Comparison of ENCODE assay signal across 8 cellular contexts in the genomic region with DNA sequence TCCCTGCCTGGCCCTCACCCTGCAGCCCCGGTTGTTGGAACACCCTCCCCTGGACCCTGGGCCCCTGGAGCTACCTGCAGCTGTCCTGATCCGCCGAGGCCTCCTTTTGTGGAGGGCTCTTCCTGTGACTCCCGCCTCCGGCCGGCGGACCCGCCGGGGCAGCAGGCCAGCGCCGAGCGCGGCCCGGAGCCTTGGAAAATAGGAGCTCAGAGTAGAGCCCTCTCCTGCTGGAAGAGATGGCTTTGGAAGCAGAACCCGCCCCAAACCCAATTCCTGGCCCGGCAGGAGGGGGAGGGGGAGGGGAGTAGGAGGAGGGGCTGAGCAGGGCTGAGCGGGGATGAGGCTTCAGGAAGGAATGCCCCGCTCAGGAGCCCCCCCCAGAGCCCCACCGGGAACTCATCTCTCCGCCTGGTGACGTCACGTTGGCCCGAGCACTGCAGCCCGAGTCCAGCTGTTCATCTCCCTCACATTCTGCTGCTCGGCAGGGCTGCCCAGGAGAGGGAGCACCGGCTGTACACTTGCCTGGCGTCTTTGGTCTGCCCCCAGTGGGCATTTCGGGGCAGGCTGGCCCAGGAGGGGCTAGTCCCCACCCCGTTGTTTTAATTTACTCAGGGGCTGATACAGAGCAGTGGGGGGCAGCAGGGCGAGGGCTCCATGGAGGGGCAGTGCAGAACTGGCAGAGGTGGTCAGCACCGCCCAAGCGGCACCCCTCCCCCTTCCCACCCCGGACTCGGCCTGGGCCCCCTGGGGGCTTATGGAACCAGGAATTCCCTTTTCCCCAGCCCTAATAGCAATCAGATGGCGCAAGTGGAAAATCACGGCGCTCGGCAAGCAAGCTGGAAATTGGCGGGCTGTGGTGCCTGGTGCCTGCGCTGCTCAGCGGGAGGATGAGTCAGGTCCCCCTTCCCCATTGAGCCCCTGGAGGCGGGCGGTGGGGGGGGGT. TPM values are rescaled to one million over a fixed set of nuclear protein-coding genes. Genes with fewer than 3 reads are reported as not detected.
DNase-seq lines count a peak whose midpoint lies in the region; ATAC-seq, FAIRE-seq and TF ChIP-seq lines count a peak whose summit lies in the region.

A gene with protein sequence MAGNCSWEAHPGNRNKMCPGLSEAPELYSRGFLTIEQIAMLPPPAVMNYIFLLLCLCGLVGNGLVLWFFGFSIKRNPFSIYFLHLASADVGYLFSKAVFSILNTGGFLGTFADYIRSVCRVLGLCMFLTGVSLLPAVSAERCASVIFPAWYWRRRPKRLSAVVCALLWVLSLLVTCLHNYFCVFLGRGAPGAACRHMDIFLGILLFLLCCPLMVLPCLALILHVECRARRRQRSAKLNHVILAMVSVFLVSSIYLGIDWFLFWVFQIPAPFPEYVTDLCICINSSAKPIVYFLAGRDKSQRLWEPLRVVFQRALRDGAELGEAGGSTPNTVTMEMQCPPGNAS (minus strand): TSS at position 238 of the 943 bp plus-strand sequence. CDS start 3,345 bp downstream, outside the sequence.

- no peak for FAIRE-seq in GM12892 (lab: Jason Lieb, UNC)

- H3K9me3 ChIP-seq in osteoblast (ENCODE audit: low read depth, low read length) = no peaks in the 10 kb centered on the region

- peaks cover 13% of the 10 kb centered on the region for H3K79me2 ChIP-seq in osteoblast (ENCODE audit: insufficient read depth, low read length)

- H4K20me1 ChIP-seq in osteoblast (ENCODE audit: insufficient read depth, low read length) = no peaks in the 10 kb centered on the region

- peak within 1 kb of the TSS; percentile 95 for H3K27ac ChIP-seq in RWPE1
- H3K27ac ChIP-seq in foreskin keratinocyte = no peak within 1 kb of the TSS
- H3K27ac ChIP-seq in osteoblast (ENCODE audit: low read depth, low read length) = peak within 1 kb of the TSS; percentile 66

- TF ChIP-seq CTCF in RWPE1 (conservative IDR thresholded peaks at IDR 0.05; ENCODE audit: low read depth) = 0 out of 2 replicates have a peak, but pooled peaks have one; percentile 8
- TF ChIP-seq CTCF in foreskin keratinocyte (conservative IDR thresholded peaks at IDR 0.05) = peak; percentile 51
- TF ChIP-seq CTCF in osteoblast (IDR thresholded peaks at IDR 0.05; ENCODE audit: extremely low read depth, low read depth, low read length) = peak; percentile 56

- H2AFZ ChIP-seq in osteoblast (ENCODE audit: low read length) = peak within 1 kb of the TSS; percentile 72

- no peak for TF ChIP-seq POLR2A in GM12892 (IDR thresholded peaks at IDR 0.05; ENCODE audit: low read depth, low read length)

- no peak for ATAC-seq in foreskin keratinocyte

- DNase-seq in D341Med (ENCODE audit: low spot score) = peak; percentile 47
- DNase-seq in RWPE1 (ENCODE audit: low spot score) = no peak
- peak in 1 of 2 donors; percentile 7 for DNase-seq in foreskin keratinocyte
- DNase-seq in osteoblast (ENCODE audit: insufficient read length, low spot score, missing footprints) = peak; percentile 97
- no peak for DNase-seq in GM12892 (ENCODE audit: insufficient read length)
- DNase-seq in activated gamma-delta T cell treated with Interleukin-2 at 50 U/mL for 16 hours = no peak
- no peak for DNase-seq in MV-4-11 (lab: John Stamatoyannopoulos, UW)
- no peak for DNase-seq in NCI-H345 treated with DMSO at 0.1 percent for 48 hours (lab: John Stamatoyannopoulos, UW; ENCODE audit: unreplicated experiment)

- H3K4me3 ChIP-seq in osteoblast (ENCODE audit: insufficient read depth, low read length) = peak within 1 kb of the TSS; percentile 77

- POLR2A ChIA-PET in RWPE1 (lab: Yijun Ruan, JAX; ENCODE audit: low non-redundant PET) = interaction anchor here (0.5 kb wide), 1 partner anchor 74 kb away, joined by 3 read pairs; no protein-coding TSS in a partner anchor

- H3K4me2 ChIP-seq in osteoblast (ENCODE audit: insufficient read depth, low read length) = peak within 1 kb of the TSS; percentile 81

- CTCF ChIA-PET in RWPE1 (lab: Yijun Ruan, JAX) = interaction anchor here (0.6 to 1.1 kb wide), 2 partner anchors 14 to 25 kb away, joined by 3 to 4 read pairs; no protein-coding TSS in a partner anchor

- H3K36me3 ChIP-seq in osteoblast (ENCODE audit: insufficient read depth, low read length) = no peaks in the 10 kb centered on the region

- peaks cover 32% of the 10 kb centered on the region for H3K27me3 ChIP-seq in foreskin keratinocyte
- H3K27me3 ChIP-seq in osteoblast (ENCODE audit: insufficient read depth, low read length) = no peaks in the 10 kb centered on the region

- peaks cover 16% of the 10 kb centered on the region for H3K4me1 ChIP-seq in foreskin keratinocyte
- peaks cover 50% of the 10 kb centered on the region for H3K4me1 ChIP-seq in osteoblast (ENCODE audit: insufficient read depth, low read length)

RNA-seq across cellular contexts. Expression of the gene that starts here (rescaled TPM):
- 0.07 and 0.14 TPM in 2 replicates for total RNA-seq in foreskin keratinocyte
- 0.09 and 0.25 TPM in 2 replicates for polyA plus RNA-seq in foreskin keratinocyte
- 39.4 and 41.5 TPM in 2 replicates for total RNA-seq in osteoblast
- not detected for polyA plus RNA-seq in GM12892 (2012; ENCODE audit: missing spikeins)

Comparison
In these comparisons a context has a peak if more than half of its experiments do, and no peak if none do; other contexts are left out.
1. RNA of the gene that starts here (total RNA-seq): 39.4 to 41.5 TPM in osteoblast; 0.07 to 0.14 TPM in foreskin keratinocyte; every median in the first group is over 10 times any median in the second.
2. DNase-seq: peak in D341Med (single experiment) and osteoblast (single experiment); none in RWPE1 (single experiment), GM12892 (single experiment), activated gamma-delta T cell treated with Interleukin-2 at 50 U/mL for 16 hours (single experiment), MV-4-11 (single experiment) and NCI-H345 treated with DMSO at 0.1 percent for 48 hours (single experiment).
3. Peak in every context shown above with its lines, with median percentiles within 50 percentile points of each other: CTCF ChIP-seq.